In genomic region chr17:37489197-37490001, GRCh38 we compare ENCODE assay signal across 8 cellular contexts. TPM values are rescaled to one million over a fixed set of nuclear protein-coding genes. Genes with fewer than 3 reads are reported as not detected.
DNase-seq lines count a peak whose midpoint lies in the region; ATAC-seq and TF ChIP-seq lines count a peak whose summit lies in the region.

A gene with protein sequence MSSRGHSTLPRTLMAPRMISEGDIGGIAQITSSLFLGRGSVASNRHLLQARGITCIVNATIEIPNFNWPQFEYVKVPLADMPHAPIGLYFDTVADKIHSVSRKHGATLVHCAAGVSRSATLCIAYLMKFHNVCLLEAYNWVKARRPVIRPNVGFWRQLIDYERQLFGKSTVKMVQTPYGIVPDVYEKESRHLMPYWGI (plus strand): TSS chr17:37489891. CDS start chr17:37512273, 22,382 bp downstream.

- peaks cover 39% of the 10 kb centered on the region for H3K4me1 Mint-ChIP-seq in activated CD4-positive, alpha-beta T cell treated with anti-CD3 and anti-CD28 coated beads, Interleukin-2, amount 10 ng/mL, durations not matched to agents 24 days and 14 days

- H3K9me3 Mint-ChIP-seq in activated CD4-positive, alpha-beta T cell treated with anti-CD3 and anti-CD28 coated beads, Interleukin-2, amount 10 ng/mL, durations not matched to agents 24 days and 14 days, result no peaks in the 10 kb centered on the region

- TF ChIP-seq POLR2A in GM18526 (IDR thresholded peaks at IDR 0.05; ENCODE audit: extremely low read depth, insufficient read length), result peak; percentile 73

- CTCF ChIA-PET in AG04449 (lab: Yijun Ruan, JAX), result interaction anchor here (2.2 kb wide), 1 partner anchor 12 kb away, joined by 6 read pairs; no protein-coding TSS in a partner anchor

- H3K27ac Mint-ChIP-seq in activated CD4-positive, alpha-beta T cell treated with anti-CD3 and anti-CD28 coated beads, Interleukin-2, amount 10 ng/mL, durations not matched to agents 24 days and 14 days, result peak within 1 kb of the TSS; percentile 97

- H3K4me3 ChIP-seq in AG04449 (ENCODE audit: low read depth, low read length), result peak within 1 kb of the TSS; percentile 89
- H3K4me3 ChIP-seq in coronary artery, result peak within 1 kb of the TSS; percentile 97

- H3K27ac ChIP-seq in coronary artery, result peak within 1 kb of the TSS; percentile 80 to 96

- peak; percentile 59 for ATAC-seq in HG03097 (IDR thresholded peaks at IDR 0.05; ENCODE audit: low FRiP score, unreplicated experiment)

- intact Hi-C loops in activated CD4-positive, alpha-beta T cell treated with anti-CD3 and anti-CD28 coated beads, Interleukin-2, amount 10 ng/mL, durations not matched to agents 24 days and 14 days (cut with micrococcal nuclease), result loop anchor here (2.0 kb wide), 2 partner anchors 83 to 119 kb away; partner anchors contain the start of genes ACACA, SYNRG and TADA2A

- H3K27me3 Mint-ChIP-seq in activated CD4-positive, alpha-beta T cell treated with anti-CD3 and anti-CD28 coated beads, Interleukin-2, amount 10 ng/mL, durations not matched to agents 24 days and 14 days, result no peaks in the 10 kb centered on the region

- POLR2A ChIA-PET in AG04449 (lab: Yijun Ruan, JAX), result interaction anchor here (1.1 kb wide), 1 partner anchor 38 kb away, joined by 3 read pairs; no protein-coding TSS in a partner anchor

- H3K36me3 Mint-ChIP-seq in activated CD4-positive, alpha-beta T cell treated with anti-CD3 and anti-CD28 coated beads, Interleukin-2, amount 10 ng/mL, durations not matched to agents 24 days and 14 days (ENCODE audit: low read depth), result no peaks in the 10 kb centered on the region

- DNase-seq in AG04449 (ENCODE audit: low read depth, low spot score) (no peak), NCI-H345 (lab: John Stamatoyannopoulos, UW) (peak; percentile 91), coronary artery (ENCODE audit: low spot score) (peak; percentile 81), left kidney (ENCODE audit: low read depth, low spot score) (peak; percentile 95)
- DNase-seq in activated CD4-positive, alpha-beta T cell treated with anti-CD3 and anti-CD28 coated beads, Interleukin-2, amount 10 ng/mL, durations not matched to agents 24 days and 14 days, result peak; percentile 95
- DNase-seq in stimulated activated CD4-positive, alpha-beta T cell treated with anti-CD3 and anti-CD28 coated beads, Interleukin-1b, Interleukin-23, amount 100 ng/mL, for 48 hours, result peak; percentile 74

- TF ChIP-seq CTCF in AG04449 (IDR thresholded peaks at IDR 0.05; ENCODE audit: insufficient read depth, low read length, missing control alignments), result no peak
- no peak for TF ChIP-seq CTCF in coronary artery (IDR thresholded peaks at IDR 0.05)

- peak within 1 kb of the TSS; percentile 92 for H3K4me3 Mint-ChIP-seq in activated CD4-positive, alpha-beta T cell treated with anti-CD3 and anti-CD28 coated beads, Interleukin-2, amount 10 ng/mL, durations not matched to agents 24 days and 14 days

RNA-seq across cellular contexts. Expression of the gene that starts here (rescaled TPM):
- 18.7 and 20.2 TPM in 2 replicates for total RNA-seq in activated CD4-positive, alpha-beta T cell treated with anti-CD3 and anti-CD28 coated beads, Interleukin-2, amount 10 ng/mL, durations not matched to agents 24 days and 14 days
